In the genomic region with DNA sequence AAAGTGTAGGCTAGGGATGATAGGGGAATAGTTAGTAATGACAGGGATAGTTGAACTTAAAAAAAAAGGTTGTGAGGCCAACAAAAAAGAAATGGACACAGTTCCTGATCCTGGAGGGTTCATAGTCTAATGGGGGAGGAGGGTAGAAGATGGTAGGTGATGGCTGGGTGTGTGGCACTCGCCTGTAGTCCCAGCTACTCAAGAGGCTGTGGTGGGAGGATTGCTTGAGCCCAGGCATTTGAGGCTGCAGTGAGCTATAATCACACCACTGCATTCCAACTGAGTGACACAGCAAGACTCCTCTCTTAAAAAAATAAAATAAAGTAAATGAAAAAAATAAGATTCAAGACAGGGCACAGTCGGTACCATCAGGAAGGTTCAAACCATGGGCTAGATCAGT, we compare ENCODE assay signal across 10 cellular contexts. TPM values are rescaled to one million over a fixed set of nuclear protein-coding genes. Genes with fewer than 3 reads are reported as not detected.
DNase-seq lines count a peak whose midpoint lies in the region; TF ChIP-seq lines count a peak whose summit lies in the region.
"Had no signal": no experiment of that assay in that cellular context is flagged by ENCODE, and none has a peak within 500 bp of the region (broad histone marks: within the 10 kb centered on the region; RNA-seq: fewer than 3 reads in every experiment).

No MANE protein-coding gene starts in this region.

- no peak overlapping the region for H3K56ac ChIP-seq in mesendoderm (ENCODE audit: low read length)

- H3K4me2 ChIP-seq in mesendoderm (ENCODE audit: low read length) = no peak overlapping the region

- no peak overlapping the region for H3K27ac ChIP-seq in CD8-positive, alpha-beta memory T cell (ENCODE audit: low read depth, low read length)
- H3K27ac ChIP-seq in mesendoderm (ENCODE audit: low read depth, low read length) (no peak overlapping the region), WERI-Rb-1 (no peak overlapping the region)

- no peaks in the 10 kb centered on the region for H3K36me3 ChIP-seq in CD8-positive, alpha-beta memory T cell (ENCODE audit: insufficient read depth, low read length)
- H3K36me3 ChIP-seq in adipocyte (ENCODE audit: control insufficient read depth, insufficient read depth, low read length, severe bottlenecking) (no peaks in the 10 kb centered on the region), mesendoderm (ENCODE audit: control insufficient read depth, insufficient read depth, low read length) (no peaks in the 10 kb centered on the region), WERI-Rb-1 (no peaks in the 10 kb centered on the region)

- CTCF ChIA-PET in CD8-positive, alpha-beta memory T cell (lab: Charles Lee) = interaction anchor here (1.0 to 3.8 kb wide), 7 partner anchors 14 to 102 kb away, joined by 3 to 57 read pairs (median 4); a partner anchor contains a TSS

- H3K9me3 ChIP-seq in CD8-positive, alpha-beta memory T cell (ENCODE audit: low read length) = no peaks in the 10 kb centered on the region
- H3K9me3 ChIP-seq in adipocyte (ENCODE audit: control insufficient read depth, low read length) = no peaks in the 10 kb centered on the region
- H3K9me3 ChIP-seq in WERI-Rb-1 (ENCODE audit: severe bottlenecking) = no peaks in the 10 kb centered on the region

- peaks cover 0 to 2% (median 0%) of the 10 kb centered on the region in 5 donors for H3K9me3 Mint-ChIP-seq in CD8-positive, alpha-beta memory T cell
- H3K9me3 Mint-ChIP-seq in IgD-negative memory B cell = no peaks in the 10 kb centered on the region

- H3K23ac ChIP-seq in mesendoderm (ENCODE audit: low read length) = no peak overlapping the region

- H3K4ac ChIP-seq in mesendoderm (ENCODE audit: low read depth, low read length) = no peak overlapping the region

- H3K4me1 ChIP-seq in CD8-positive, alpha-beta memory T cell (ENCODE audit: insufficient read depth, low read length) = peaks cover 36% of the 10 kb centered on the region
- H3K4me1 ChIP-seq in adipocyte (ENCODE audit: control insufficient read depth, insufficient read depth, low read length) = peaks cover 27% of the 10 kb centered on the region
- H3K4me1 ChIP-seq in mesendoderm (ENCODE audit: control insufficient read depth, low read depth, low read length) = no peaks in the 10 kb centered on the region

- no peak overlapping the region for H2AK5ac ChIP-seq in mesendoderm (ENCODE audit: low read length)

- H3K27me3 Mint-ChIP-seq in CD8-positive, alpha-beta memory T cell = no peaks in the 10 kb centered on the region
- no peaks in the 10 kb centered on the region for H3K27me3 Mint-ChIP-seq in IgD-negative memory B cell

- no peak overlapping the region for H4K8ac ChIP-seq in mesendoderm (ENCODE audit: low read depth, low read length)

- H4K5ac ChIP-seq in mesendoderm (ENCODE audit: low read length) = no peak overlapping the region

- peak overlapping the region; percentile 45 to 97 (median 88) for H3K27ac Mint-ChIP-seq in CD8-positive, alpha-beta memory T cell
- H3K27ac Mint-ChIP-seq in IgD-negative memory B cell = peak overlapping the region in 2 of 3 donors; percentile 43 to 57

- H3K4me1 Mint-ChIP-seq in CD8-positive, alpha-beta memory T cell = peaks cover 55 to 71% (median 69%) of the 10 kb centered on the region in 3 donors
- peaks cover 32 to 42% (median 36%) of the 10 kb centered on the region in 3 donors for H3K4me1 Mint-ChIP-seq in IgD-negative memory B cell

- peak overlapping the region; percentile 91 for H3K9ac ChIP-seq in adipocyte (ENCODE audit: low read length)
- H3K9ac ChIP-seq in mesendoderm (ENCODE audit: low read length) = no peak overlapping the region

- no peaks in the 10 kb centered on the region for H3K79me2 ChIP-seq in mesendoderm (ENCODE audit: control insufficient read depth, insufficient read depth, low read length)

- H2BK15ac ChIP-seq in mesendoderm (replicated peaks; ENCODE audit: low read depth) = no peak overlapping the region

- no CpG with 5 or more reads among the region's 2 CpGs for WGBS in mesendoderm (ENCODE audit: extremely low coverage, insufficient coverage, low lambda C conversion rate)

- H3K79me1 ChIP-seq in mesendoderm (ENCODE audit: low read length) = no peaks in the 10 kb centered on the region

- no peaks in the 10 kb centered on the region for H3K27me3 ChIP-seq in CD8-positive, alpha-beta memory T cell (ENCODE audit: insufficient read depth, low read length, poor library complexity, severe bottlenecking)
- no peaks in the 10 kb centered on the region for H3K27me3 ChIP-seq in adipocyte (replicated peaks; ENCODE audit: control insufficient read depth, insufficient read depth, low read length)
- H3K27me3 ChIP-seq in mesendoderm (ENCODE audit: insufficient read depth, low read length, poor library complexity) = no peaks in the 10 kb centered on the region
- H3K27me3 ChIP-seq in WERI-Rb-1 (ENCODE audit: insufficient read depth, low read depth, severe bottlenecking) = peaks cover 2% of the 10 kb centered on the region

- H2BK120ac ChIP-seq in mesendoderm (ENCODE audit: low read depth, low read length) = no peak overlapping the region

- peak overlapping the region; percentile 93 for H3K4me3 ChIP-seq in CD8-positive, alpha-beta memory T cell (ENCODE audit: low read length)
- peak overlapping the region; percentile 95 for H3K4me3 ChIP-seq in adipocyte (ENCODE audit: low read length)
- H3K4me3 ChIP-seq in mesendoderm (ENCODE audit: low read length) = no peak overlapping the region
- no peak overlapping the region for H3K4me3 ChIP-seq in WERI-Rb-1 (ENCODE audit: low read depth, low read length)

- no peak overlapping the region for H2BK5ac ChIP-seq in mesendoderm (ENCODE audit: low read length)

- no peak for TF ChIP-seq CTCF in WERI-Rb-1 (IDR thresholded peaks at IDR 0.05; ENCODE audit: low read depth, low read length)

- peak overlapping the region; percentile 78 to 99 (median 93) for H3K4me3 Mint-ChIP-seq in CD8-positive, alpha-beta memory T cell
- peak overlapping the region; percentile 79 to 95 (median 86) for H3K4me3 Mint-ChIP-seq in IgD-negative memory B cell

- POLR2A ChIA-PET in CD8-positive, alpha-beta memory T cell (lab: Charles Lee) = interaction anchor here (1.0 to 2.4 kb wide), 3 partner anchors 45 to 169 kb away, joined by 3 to 28 read pairs (median 6); a partner anchor contains a TSS

- peaks cover 0 to 10% (median 0%) of the 10 kb centered on the region in 3 donors for H3K36me3 Mint-ChIP-seq in CD8-positive, alpha-beta memory T cell
- H3K36me3 Mint-ChIP-seq in IgD-negative memory B cell = peaks cover 1% of the 10 kb centered on the region

- DNase-seq in CD8-positive, alpha-beta memory T cell = no peak
- DNase-seq in adipocyte (ENCODE audit: low read depth) (peak; percentile 61), mesendoderm (peak; percentile 43), HuH-7 (ENCODE audit: low spot score) (no peak), WERI-Rb-1 (no peak), NCI-H2029 treated with DMSO at 0.1 percent for 48 hours (lab: John Stamatoyannopoulos, UW) (no peak), GM19240 (ENCODE audit: insufficient read length, low spot score) (no peak)
- DNase-seq: activated gamma-delta T cell, NCI-H1694 treated with DMSO at 0.1 percent for 48 hours had no signal

- no peak overlapping the region for H3K18ac ChIP-seq in mesendoderm (ENCODE audit: low read length)

RNA-seq across cellular contexts. Expression of a gene that starts 2.4 kb away (rescaled TPM):
- 10 to 100 TPM; 21.9 to 22.3 TPM for total RNA-seq in CD8-positive, alpha-beta memory T cell
- polyA plus RNA-seq in CD8-positive, alpha-beta memory T cell = 12.0 TPM
- polyA plus RNA-seq in IgD-negative memory B cell = 9.3 TPM
- 6.1 TPM for polyA plus RNA-seq in mesendoderm (2013, experiment 1 of 2)
- 6.3 TPM for polyA plus RNA-seq in mesendoderm (2013, experiment 2 of 2)

RNA-seq across cellular contexts. Expression of a gene that starts 33.2 kb away (rescaled TPM):
- not detected for total RNA-seq in CD8-positive, alpha-beta memory T cell
- not detected for polyA plus RNA-seq in CD8-positive, alpha-beta memory T cell
- polyA plus RNA-seq in IgD-negative memory B cell = not detected
- polyA plus RNA-seq in mesendoderm (2013, experiment 1 of 2) = not detected
- polyA plus RNA-seq in mesendoderm (2013, experiment 2 of 2) = not detected

RNA-seq across cellular contexts. Expression of a gene that starts 46.2 kb away (rescaled TPM):
- 100 to 1,000 TPM; 643 to 658 TPM for total RNA-seq in CD8-positive, alpha-beta memory T cell
- polyA plus RNA-seq in CD8-positive, alpha-beta memory T cell = 85.7 TPM
- polyA plus RNA-seq in IgD-negative memory B cell = 89.4 TPM
- polyA plus RNA-seq in mesendoderm (2013, experiment 1 of 2) = 405 TPM
- 409 TPM for polyA plus RNA-seq in mesendoderm (2013, experiment 2 of 2)

RNA-seq across cellular contexts. Expression of a gene that starts 50.8 kb away (rescaled TPM):
- total RNA-seq in CD8-positive, alpha-beta memory T cell = 1 to 10 TPM in 1 of 2 experiments, under 1 TPM in 1; 0.94 to 2.0 TPM
- 1.4 TPM for polyA plus RNA-seq in CD8-positive, alpha-beta memory T cell
- 0.53 TPM for polyA plus RNA-seq in IgD-negative memory B cell
- 1.2 TPM for polyA plus RNA-seq in mesendoderm (2013, experiment 1 of 2)
- polyA plus RNA-seq in mesendoderm (2013, experiment 2 of 2) = 1.3 TPM

RNA-seq across cellular contexts. Expression of a gene that starts 51.8 kb away (rescaled TPM):
- total RNA-seq in CD8-positive, alpha-beta memory T cell = 10 to 100 TPM; 13.5 to 13.8 TPM
- polyA plus RNA-seq in CD8-positive, alpha-beta memory T cell = 6.9 TPM
- 11.5 TPM for polyA plus RNA-seq in IgD-negative memory B cell
- polyA plus RNA-seq in mesendoderm (2013, experiment 1 of 2) = 8.4 TPM
- polyA plus RNA-seq in mesendoderm (2013, experiment 2 of 2) = 9.6 TPM

Comparison
In these comparisons a context has a peak if more than half of its experiments do, and no peak if none do; other contexts are left out.
1. DNase-seq: peak in adipocyte (single experiment) and mesendoderm (single experiment); none in CD8-positive, alpha-beta memory T cell (0 of 5), HuH-7 (single experiment), WERI-Rb-1 (single experiment), NCI-H2029 treated with DMSO at 0.1 percent for 48 hours (single experiment) and GM19240 (single experiment).
2. H3K4me3 ChIP-seq: peak in CD8-positive, alpha-beta memory T cell (single experiment) and adipocyte (single experiment); none in mesendoderm (single experiment) and WERI-Rb-1 (single experiment).